ENCODE assay signal across 35 cellular contexts in genomic region chr11:33946930-33947329, GRCh38.
"Had no signal": no experiment of that assay in that cellular context is flagged by ENCODE, and none has a peak within 500 bp of the region (broad histone marks: within the 10 kb centered on the region; RNA-seq: fewer than 3 reads in every experiment).

No MANE protein-coding gene starts in this region.

- H3K9ac ChIP-seq: KMS-11 had no signal

- DNase-seq: Karpas-422, Kasumi-1, MG63, MM.1S, MV-4-11, NCI-H1048, NCI-H1092, NCI-H1092 treated with DMSO at 0.1 percent for 48 hours, NCI-H1105, NCI-H1105 treated with DMSO at 0.1 percent for 48 hours, NCI-H1417, NCI-H1417 treated with DMSO at 0.1 percent for 48 hours, NCI-H1436, NCI-H1436 treated with DMSO at 0.1 percent for 48 hours, NCI-H146, NCI-H1694, NCI-H1694 treated with DMSO at 0.1 percent for 48 hours, NCI-H187, NCI-H187 treated with DMSO at 0.1 percent for 48 hours, NCI-H1930, NCI-H2029, NCI-H2029 treated with DMSO at 0.1 percent for 48 hours, NCI-H2081, NCI-H2081 treated with DMSO at 0.1 percent for 48 hours, NCI-H2107, NCI-H2171, NCI-H2171 treated with DMSO at 0.1 percent for 48 hours, NCI-H2227 treated with DMSO at 0.1 percent for 48 hours, NCI-H226, NCI-H345, NCI-H446, NCI-H446 treated with DMSO at 0.1 percent for 48 hours, NCI-H510A, NCI-H510A treated with DMSO at 0.1 percent for 48 hours had no signal

- H3K9me3 ChIP-seq: MG63 had no signal

- H3K27ac ChIP-seq: KMS-11 had no signal

- H3K4me3 ChIP-seq: MG63 had no signal

- H3K4me2 ChIP-seq: KMS-11 had no signal

- H3K36me3 ChIP-seq: MG63 had no signal

- H3K27me3 ChIP-seq: MG63 had no signal
